9 cellular contexts compared by ENCODE assay signal in the genomic region with DNA sequence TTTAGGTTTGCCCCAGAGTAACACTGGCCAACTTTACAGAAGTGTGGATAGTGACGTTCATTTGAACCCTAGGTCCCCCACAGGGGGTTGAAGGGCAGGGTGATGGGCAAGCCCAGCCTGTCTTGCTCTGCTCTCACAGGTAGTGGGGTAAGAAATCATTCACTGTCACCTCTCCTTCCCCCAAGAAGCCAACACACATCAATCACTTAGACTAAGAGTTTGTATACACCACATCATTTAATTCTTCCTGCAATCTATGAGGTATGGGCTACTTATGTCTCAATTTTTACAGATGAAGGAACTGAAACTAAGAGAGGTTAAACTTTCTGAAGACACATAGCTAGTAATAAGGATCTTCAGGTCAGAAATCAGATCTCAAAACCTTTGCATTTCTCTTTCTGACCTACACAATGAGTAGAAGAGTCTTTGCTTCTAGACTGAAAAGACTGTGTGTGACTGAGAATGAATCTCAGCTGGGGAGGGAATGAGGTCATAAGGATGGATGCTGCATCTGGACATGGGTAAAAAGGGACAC.
DNase-seq lines count a peak whose midpoint lies in the region; ATAC-seq and TF ChIP-seq lines count a peak whose summit lies in the region.
"Had no signal": no experiment of that assay in that cellular context is flagged by ENCODE, and none has a peak within 500 bp of the region (broad histone marks: within the 10 kb centered on the region; RNA-seq: fewer than 3 reads in every experiment).

No MANE protein-coding gene starts in this region.

- POLR2A ChIA-PET in activated CD4-positive, alpha-beta T cell treated with anti-CD3 and anti-CD28 coated beads, Interleukin-2, amount 10 ng/mL, durations not matched to agents 7 days and 5 days (lab: Charles Lee): no interaction called here

- in situ Hi-C loops in G401 (cut with HindIII; ENCODE audit: low sequenced_read_pairs): no loop called here

- H3K36me3 ChIP-seq in HUES48 (ENCODE audit: control insufficient read depth, insufficient read depth, low read length) (no peaks in the 10 kb centered on the region), right atrium auricular region (no peaks in the 10 kb centered on the region)

- H3K27me3 Mint-ChIP-seq in activated CD4-positive, alpha-beta T cell treated with anti-CD3 and anti-CD28 coated beads, Interleukin-2, amount 10 ng/mL, durations not matched to agents 7 days and 5 days: peaks cover 22% of the 10 kb centered on the region
- no peaks in the 10 kb centered on the region for H3K27me3 Mint-ChIP-seq in stimulated activated naive B cell treated with anti-CD40 and anti-IgM and Interleukin-4, amounts not matched to agents 10 μg/mL and 1 μg/mL and 100 μg/mL, for 72 hours
- H3K27me3 Mint-ChIP-seq: stimulated activated naive CD8-positive, alpha-beta T cell treated with anti-CD3 and anti-CD28 coated beads, Interleukin-15, Interleukin-2, amounts not matched to agents 100 ng/mL and 50 ng/mL, for 24 hours had no signal

- H3K27ac ChIP-seq in HUES48 (ENCODE audit: low read depth, low read length) (peak overlapping the region; percentile 45), right atrium auricular region (no peak overlapping the region)

- no peak for DNase-seq in activated CD4-positive, alpha-beta T cell treated with anti-CD3 and anti-CD28 coated beads, Interleukin-2, amount 10 ng/mL, durations not matched to agents 7 days and 5 days
- DNase-seq in activated CD4-positive, alpha-beta T cell treated with anti-CD3 and anti-CD28 coated beads, Interleukin-2, amount 50 U/mL, for 1 hour: no peak
- DNase-seq in stimulated activated naive B cell treated with anti-CD40 and anti-IgM and Interleukin-4, amounts not matched to agents 10 μg/mL and 1 μg/mL and 100 μg/mL, for 72 hours: peak; percentile 74
- DNase-seq in right atrium auricular region (ENCODE audit: low spot score) (no peak), G401 (ENCODE audit: low spot score) (no peak), Right ventricle myocardium inferior (ENCODE audit: missing footprints) (no peak)

- H3K36me3 Mint-ChIP-seq in activated CD4-positive, alpha-beta T cell treated with anti-CD3 and anti-CD28 coated beads, Interleukin-2, amount 10 ng/mL, durations not matched to agents 7 days and 5 days (ENCODE audit: low read depth): no peaks in the 10 kb centered on the region
- H3K36me3 Mint-ChIP-seq in stimulated activated naive B cell treated with anti-CD40 and anti-IgM and Interleukin-4, amounts not matched to agents 10 μg/mL and 1 μg/mL and 100 μg/mL, for 72 hours: no peaks in the 10 kb centered on the region

- H3K27ac Mint-ChIP-seq in activated CD4-positive, alpha-beta T cell treated with anti-CD3 and anti-CD28 coated beads, Interleukin-2, amount 10 ng/mL, durations not matched to agents 7 days and 5 days: peak overlapping the region; percentile 12
- H3K27ac Mint-ChIP-seq in stimulated activated naive B cell treated with anti-CD40 and anti-IgM and Interleukin-4, amounts not matched to agents 10 μg/mL and 1 μg/mL and 100 μg/mL, for 72 hours: peak overlapping the region; percentile 56
- H3K27ac Mint-ChIP-seq: stimulated activated naive CD8-positive, alpha-beta T cell treated with anti-CD3 and anti-CD28 coated beads, Interleukin-15, Interleukin-2, amounts not matched to agents 100 ng/mL and 50 ng/mL, for 24 hours had no signal

- peaks cover 29% of the 10 kb centered on the region for H3K4me1 Mint-ChIP-seq in activated CD4-positive, alpha-beta T cell treated with anti-CD3 and anti-CD28 coated beads, Interleukin-2, amount 10 ng/mL, durations not matched to agents 7 days and 5 days
- peaks cover 53 to 72% of the 10 kb centered on the region in 2 donors for H3K4me1 Mint-ChIP-seq in stimulated activated naive B cell treated with anti-CD40 and anti-IgM and Interleukin-4, amounts not matched to agents 10 μg/mL and 1 μg/mL and 100 μg/mL, for 72 hours

- ATAC-seq in HG02642 (IDR thresholded peaks at IDR 0.05; ENCODE audit: poor library complexity, unreplicated experiment): peak; percentile 83
- peak; percentile 88 to 90 for ATAC-seq in stimulated activated naive B cell treated with anti-CD40 and anti-IgM and Interleukin-4, amounts not matched to agents 10 μg/mL and 1 μg/mL and 100 μg/mL, for 72 hours (replicated peaks)
- no peak for ATAC-seq in Right ventricle myocardium inferior

- H3K4me3 Mint-ChIP-seq in activated CD4-positive, alpha-beta T cell treated with anti-CD3 and anti-CD28 coated beads, Interleukin-2, amount 10 ng/mL, durations not matched to agents 7 days and 5 days: no peak overlapping the region
- H3K4me3 Mint-ChIP-seq in stimulated activated naive B cell treated with anti-CD40 and anti-IgM and Interleukin-4, amounts not matched to agents 10 μg/mL and 1 μg/mL and 100 μg/mL, for 72 hours: peak overlapping the region; percentile 59 to 66
- H3K4me3 Mint-ChIP-seq: stimulated activated naive CD8-positive, alpha-beta T cell treated with anti-CD3 and anti-CD28 coated beads, Interleukin-15, Interleukin-2, amounts not matched to agents 100 ng/mL and 50 ng/mL, for 24 hours had no signal

- H3K9me3 ChIP-seq in HUES48 (ENCODE audit: control insufficient read depth, insufficient read depth, low read length) (no peaks in the 10 kb centered on the region), right atrium auricular region (no peaks in the 10 kb centered on the region)

- no peak for TF ChIP-seq CTCF in right atrium auricular region (IDR thresholded peaks at IDR 0.05)

- CTCF ChIA-PET in activated CD4-positive, alpha-beta T cell treated with anti-CD3 and anti-CD28 coated beads, Interleukin-2, amount 10 ng/mL, durations not matched to agents 7 days and 5 days (lab: Charles Lee): interaction anchor here (0.6 to 1.8 kb wide), 3 partner anchors 10 to 613 kb away, joined by 3 to 6 read pairs (median 4); no protein-coding TSS in a partner anchor

- H3K9ac ChIP-seq in HUES48 (ENCODE audit: low read depth, low read length): no peak overlapping the region

- no peaks in the 10 kb centered on the region for H3K9me3 Mint-ChIP-seq in activated CD4-positive, alpha-beta T cell treated with anti-CD3 and anti-CD28 coated beads, Interleukin-2, amount 10 ng/mL, durations not matched to agents 7 days and 5 days
- H3K9me3 Mint-ChIP-seq in stimulated activated naive B cell treated with anti-CD40 and anti-IgM and Interleukin-4, amounts not matched to agents 10 μg/mL and 1 μg/mL and 100 μg/mL, for 72 hours: no peaks in the 10 kb centered on the region
- H3K9me3 Mint-ChIP-seq: stimulated activated naive CD8-positive, alpha-beta T cell treated with anti-CD3 and anti-CD28 coated beads, Interleukin-15, Interleukin-2, amounts not matched to agents 100 ng/mL and 50 ng/mL, for 24 hours had no signal

- H3K4me1 ChIP-seq in HUES48 (ENCODE audit: control insufficient read depth, insufficient read depth, low read length): peaks cover 26% of the 10 kb centered on the region
- peaks cover 0 to 6% of the 10 kb centered on the region in 2 donors for H3K4me1 ChIP-seq in right atrium auricular region

- no peak overlapping the region for H3K4me3 ChIP-seq in HUES48 (ENCODE audit: low read depth, low read length)
- H3K4me3 ChIP-seq in right atrium auricular region: no peak overlapping the region

- intact Hi-C loops in Right ventricle myocardium inferior (cut with DNase I): no loop called here

- H3K27me3 ChIP-seq in HUES48 (ENCODE audit: control insufficient read depth, insufficient read depth, low read length): no peaks in the 10 kb centered on the region
- H3K27me3 ChIP-seq in right atrium auricular region: no peaks in the 10 kb centered on the region
